2 cellular contexts compared by ENCODE assay signal in the genomic region with DNA sequence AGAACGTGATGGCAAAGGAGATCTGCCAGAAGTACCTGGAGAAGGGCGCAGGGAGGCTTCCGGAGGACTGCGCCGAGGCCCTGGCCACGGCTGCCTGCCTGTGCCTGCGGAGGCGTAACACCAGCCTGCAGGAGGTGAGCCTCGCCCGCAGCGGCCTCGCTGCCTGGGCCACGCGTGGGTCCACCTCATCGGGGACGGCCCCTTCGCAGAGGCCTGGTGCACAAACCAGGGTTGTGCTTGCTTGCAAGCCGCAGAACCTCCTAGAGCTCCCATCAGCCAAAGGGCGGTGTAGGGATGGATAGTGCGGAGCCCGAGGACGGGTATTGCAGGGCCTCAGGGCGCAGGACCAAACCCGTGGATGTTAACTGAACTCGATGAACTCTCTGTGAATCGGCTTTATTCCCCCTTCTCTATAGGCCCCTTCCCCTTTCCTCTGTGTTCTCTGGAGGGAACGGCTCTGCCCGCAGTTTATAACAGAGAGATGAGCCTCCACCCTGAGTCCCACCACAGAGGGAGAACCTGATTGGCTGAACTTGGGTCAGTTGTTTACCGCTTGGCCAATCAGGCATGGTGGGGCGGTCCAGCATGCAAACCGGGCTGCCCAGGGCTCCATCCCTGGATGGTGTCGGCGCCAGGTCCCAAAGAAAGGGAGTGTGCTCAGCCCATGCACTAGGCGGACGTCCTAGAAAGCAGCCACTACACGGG.
TF ChIP-seq lines count a peak whose summit lies in the region.

No MANE protein-coding gene starts in this region.

TF ChIP-seq in IMR-90, 13 proteins besides CTCF, POLR2A, EP300 and RAD21:
- TF ChIP-seq, protein P1, sequence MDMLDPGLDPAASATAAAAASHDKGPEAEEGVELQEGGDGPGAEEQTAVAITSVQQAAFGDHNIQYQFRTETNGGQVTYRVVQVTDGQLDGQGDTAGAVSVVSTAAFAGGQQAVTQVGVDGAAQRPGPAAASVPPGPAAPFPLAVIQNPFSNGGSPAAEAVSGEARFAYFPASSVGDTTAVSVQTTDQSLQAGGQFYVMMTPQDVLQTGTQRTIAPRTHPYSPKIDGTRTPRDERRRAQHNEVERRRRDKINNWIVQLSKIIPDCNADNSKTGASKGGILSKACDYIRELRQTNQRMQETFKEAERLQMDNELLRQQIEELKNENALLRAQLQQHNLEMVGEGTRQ (IDR thresholded peaks at IDR 0.05; ENCODE audit: low read depth, low read length): no peak
- TF ChIP-seq RFX5 (IDR thresholded peaks at IDR 0.05; ENCODE audit: low read depth, low read length) (no peak), CHD1 (IDR thresholded peaks at IDR 0.05; ENCODE audit: low read depth, low read length) (no peak), MAZ (IDR thresholded peaks at IDR 0.05; ENCODE audit: borderline replicate concordance, low read depth, low read length) (no peak), NFE2L2 (IDR thresholded peaks at IDR 0.05; ENCODE audit: low read depth, low read length) (no peak), RCOR1 (IDR thresholded peaks at IDR 0.05; ENCODE audit: insufficient replicate concordance, low read length) (no peak), BHLHE40 (IDR thresholded peaks at IDR 0.05; ENCODE audit: low read depth, low read length) (no peak), FOS (IDR thresholded peaks at IDR 0.05; ENCODE audit: low read depth, low read length) (no peak), SMC3 (IDR thresholded peaks at IDR 0.05; ENCODE audit: low read depth, low read length) (no peak), MXI1 (IDR thresholded peaks at IDR 0.05; ENCODE audit: borderline replicate concordance, low read depth, low read length) (no peak), CEBPB (IDR thresholded peaks at IDR 0.05; ENCODE audit: low read depth, low read length) (no peak), MAFK (IDR thresholded peaks at IDR 0.05; ENCODE audit: low read depth, low read length) (no peak)
- TF ChIP-seq, protein P2, sequence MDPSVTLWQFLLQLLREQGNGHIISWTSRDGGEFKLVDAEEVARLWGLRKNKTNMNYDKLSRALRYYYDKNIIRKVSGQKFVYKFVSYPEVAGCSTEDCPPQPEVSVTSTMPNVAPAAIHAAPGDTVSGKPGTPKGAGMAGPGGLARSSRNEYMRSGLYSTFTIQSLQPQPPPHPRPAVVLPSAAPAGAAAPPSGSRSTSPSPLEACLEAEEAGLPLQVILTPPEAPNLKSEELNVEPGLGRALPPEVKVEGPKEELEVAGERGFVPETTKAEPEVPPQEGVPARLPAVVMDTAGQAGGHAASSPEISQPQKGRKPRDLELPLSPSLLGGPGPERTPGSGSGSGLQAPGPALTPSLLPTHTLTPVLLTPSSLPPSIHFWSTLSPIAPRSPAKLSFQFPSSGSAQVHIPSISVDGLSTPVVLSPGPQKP (IDR thresholded peaks at IDR 0.05; ENCODE audit: borderline replicate concordance, low read depth, low read length): no peak

TF ChIP-seq in K562, 482 proteins besides CTCF, POLR2A, EP300 and RAD21 (continues in another document):
- TF ChIP-seq ZNF583 (CRISPR knock-in tag; IDR thresholded peaks at IDR 0.05) (no peak), ASH1L (IDR thresholded peaks at IDR 0.05; ENCODE audit: borderline replicate concordance, low read depth, partially characterized antibody) (peak; percentile 65), RCOR1 (IDR thresholded peaks at IDR 0.05; ENCODE audit: borderline replicate concordance in 1 of 2, low read depth in 2 of 2, low read length in 2 of 2) (peak in 1 of 2 experiments; percentile 32; a peak in 1 of 4 replicates), FOS (IDR thresholded peaks at IDR 0.05; ENCODE audit: extremely low read depth, insufficient read length) (peak; percentile 78), FOXK2 (conservative IDR thresholded peaks at IDR 0.05 in 1 of 2, IDR thresholded peaks at IDR 0.05 in 1 of 2; ENCODE audit: low read depth in 2 of 2) (0 out of 4 replicates have a peak, but pooled peaks of 1 of the 2 experiments have one; percentile 42), SPI1 (IDR thresholded peaks at IDR 0.05; ENCODE audit: borderline replicate concordance, low read depth, low read length) (0 out of 2 replicates have a peak, but pooled peaks have one; percentile 0), JUND (IDR thresholded peaks at IDR 0.05; ENCODE audit: borderline replicate concordance, low read depth, low read length) (no peak), JUND (tag; IDR thresholded peaks at IDR 0.05; ENCODE audit: borderline replicate concordance, low read depth, low read length) (no peak), HDAC2 (IDR thresholded peaks at IDR 0.05) (peak; percentile 38; the same call in 1 of the 2 replicates), ZNF239 (CRISPR knock-in tag; IDR thresholded peaks at IDR 0.05) (no peak), MTA3 (IDR thresholded peaks at IDR 0.05; ENCODE audit: borderline replicate concordance) (peak; percentile 40; the same call in 1 of the 2 replicates), RBM25 (IDR thresholded peaks at IDR 0.05; ENCODE audit: low read depth, low read length, severe bottlenecking) (peak; percentile 52), L3MBTL2 (IDR thresholded peaks at IDR 0.05) (0 out of 2 replicates have a peak, but pooled peaks have one; percentile 21), HNRNPH1 (optimal IDR thresholded peaks at IDR 0.05; ENCODE audit: low read depth, low read length) (no peak), ZNF24 (IDR thresholded peaks at IDR 0.05) (no peak), FOXM1 (IDR thresholded peaks at IDR 0.05; ENCODE audit: low read depth) (peak; percentile 78), FOXM1 (CRISPR knock-in tag; IDR thresholded peaks at IDR 0.05; ENCODE audit: low read depth) (no peak), ZNF311 (CRISPR knock-in tag; IDR thresholded peaks at IDR 0.05) (no peak), YBX1 (IDR thresholded peaks at IDR 0.05) (no peak), NCOA6 (IDR thresholded peaks at IDR 0.05) (no peak), CC2D1A (IDR thresholded peaks at IDR 0.05) (no peak), TBP (optimal IDR thresholded peaks at IDR 0.05; ENCODE audit: low read depth, low read length) (peak; percentile 55), NRF1 (conservative IDR thresholded peaks at IDR 0.05 in 1 of 2, IDR thresholded peaks at IDR 0.05 in 1 of 2) (peak; percentile 35 to 48; a peak in 2 of 4 replicates), RBBP5 (IDR thresholded peaks at IDR 0.05; ENCODE audit: borderline replicate concordance, insufficient read depth, low read length, poor library complexity, severe bottlenecking) (no peak)
- TF ChIP-seq, protein P3, sequence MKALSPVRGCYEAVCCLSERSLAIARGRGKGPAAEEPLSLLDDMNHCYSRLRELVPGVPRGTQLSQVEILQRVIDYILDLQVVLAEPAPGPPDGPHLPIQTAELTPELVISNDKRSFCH (CRISPR knock-in tag; IDR thresholded peaks at IDR 0.05): no peak
- TF ChIP-seq, protein P3 (tag; IDR thresholded peaks at IDR 0.05): no peak
- TF ChIP-seq, protein P4, sequence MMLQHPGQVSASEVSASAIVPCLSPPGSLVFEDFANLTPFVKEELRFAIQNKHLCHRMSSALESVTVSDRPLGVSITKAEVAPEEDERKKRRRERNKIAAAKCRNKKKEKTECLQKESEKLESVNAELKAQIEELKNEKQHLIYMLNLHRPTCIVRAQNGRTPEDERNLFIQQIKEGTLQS (IDR thresholded peaks at IDR 0.05): no peak
- TF ChIP-seq, protein P4 (CRISPR knock-in tag; conservative IDR thresholded peaks at IDR 0.05): no peak
- TF ChIP-seq, protein P5, sequence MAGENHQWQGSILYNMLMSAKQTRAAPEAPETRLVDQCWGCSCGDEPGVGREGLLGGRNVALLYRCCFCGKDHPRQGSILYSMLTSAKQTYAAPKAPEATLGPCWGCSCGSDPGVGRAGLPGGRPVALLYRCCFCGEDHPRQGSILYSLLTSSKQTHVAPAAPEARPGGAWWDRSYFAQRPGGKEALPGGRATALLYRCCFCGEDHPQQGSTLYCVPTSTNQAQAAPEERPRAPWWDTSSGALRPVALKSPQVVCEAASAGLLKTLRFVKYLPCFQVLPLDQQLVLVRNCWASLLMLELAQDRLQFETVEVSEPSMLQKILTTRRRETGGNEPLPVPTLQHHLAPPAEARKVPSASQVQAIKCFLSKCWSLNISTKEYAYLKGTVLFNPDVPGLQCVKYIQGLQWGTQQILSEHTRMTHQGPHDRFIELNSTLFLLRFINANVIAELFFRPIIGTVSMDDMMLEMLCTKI (IDR thresholded peaks at IDR 0.05; ENCODE audit: partially characterized antibody): no peak
- TF ChIP-seq, protein P6, sequence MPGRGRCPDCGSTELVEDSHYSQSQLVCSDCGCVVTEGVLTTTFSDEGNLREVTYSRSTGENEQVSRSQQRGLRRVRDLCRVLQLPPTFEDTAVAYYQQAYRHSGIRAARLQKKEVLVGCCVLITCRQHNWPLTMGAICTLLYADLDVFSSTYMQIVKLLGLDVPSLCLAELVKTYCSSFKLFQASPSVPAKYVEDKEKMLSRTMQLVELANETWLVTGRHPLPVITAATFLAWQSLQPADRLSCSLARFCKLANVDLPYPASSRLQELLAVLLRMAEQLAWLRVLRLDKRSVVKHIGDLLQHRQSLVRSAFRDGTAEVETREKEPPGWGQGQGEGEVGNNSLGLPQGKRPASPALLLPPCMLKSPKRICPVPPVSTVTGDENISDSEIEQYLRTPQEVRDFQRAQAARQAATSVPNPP (IDR thresholded peaks at IDR 0.05; ENCODE audit: borderline replicate concordance, insufficient read depth, insufficient read length): no peak
- TF ChIP-seq, protein P7, sequence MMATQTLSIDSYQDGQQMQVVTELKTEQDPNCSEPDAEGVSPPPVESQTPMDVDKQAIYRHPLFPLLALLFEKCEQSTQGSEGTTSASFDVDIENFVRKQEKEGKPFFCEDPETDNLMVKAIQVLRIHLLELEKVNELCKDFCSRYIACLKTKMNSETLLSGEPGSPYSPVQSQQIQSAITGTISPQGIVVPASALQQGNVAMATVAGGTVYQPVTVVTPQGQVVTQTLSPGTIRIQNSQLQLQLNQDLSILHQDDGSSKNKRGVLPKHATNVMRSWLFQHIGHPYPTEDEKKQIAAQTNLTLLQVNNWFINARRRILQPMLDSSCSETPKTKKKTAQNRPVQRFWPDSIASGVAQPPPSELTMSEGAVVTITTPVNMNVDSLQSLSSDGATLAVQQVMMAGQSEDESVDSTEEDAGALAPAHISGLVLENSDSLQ (IDR thresholded peaks at IDR 0.05): peak; percentile 71
- TF ChIP-seq, protein P8, sequence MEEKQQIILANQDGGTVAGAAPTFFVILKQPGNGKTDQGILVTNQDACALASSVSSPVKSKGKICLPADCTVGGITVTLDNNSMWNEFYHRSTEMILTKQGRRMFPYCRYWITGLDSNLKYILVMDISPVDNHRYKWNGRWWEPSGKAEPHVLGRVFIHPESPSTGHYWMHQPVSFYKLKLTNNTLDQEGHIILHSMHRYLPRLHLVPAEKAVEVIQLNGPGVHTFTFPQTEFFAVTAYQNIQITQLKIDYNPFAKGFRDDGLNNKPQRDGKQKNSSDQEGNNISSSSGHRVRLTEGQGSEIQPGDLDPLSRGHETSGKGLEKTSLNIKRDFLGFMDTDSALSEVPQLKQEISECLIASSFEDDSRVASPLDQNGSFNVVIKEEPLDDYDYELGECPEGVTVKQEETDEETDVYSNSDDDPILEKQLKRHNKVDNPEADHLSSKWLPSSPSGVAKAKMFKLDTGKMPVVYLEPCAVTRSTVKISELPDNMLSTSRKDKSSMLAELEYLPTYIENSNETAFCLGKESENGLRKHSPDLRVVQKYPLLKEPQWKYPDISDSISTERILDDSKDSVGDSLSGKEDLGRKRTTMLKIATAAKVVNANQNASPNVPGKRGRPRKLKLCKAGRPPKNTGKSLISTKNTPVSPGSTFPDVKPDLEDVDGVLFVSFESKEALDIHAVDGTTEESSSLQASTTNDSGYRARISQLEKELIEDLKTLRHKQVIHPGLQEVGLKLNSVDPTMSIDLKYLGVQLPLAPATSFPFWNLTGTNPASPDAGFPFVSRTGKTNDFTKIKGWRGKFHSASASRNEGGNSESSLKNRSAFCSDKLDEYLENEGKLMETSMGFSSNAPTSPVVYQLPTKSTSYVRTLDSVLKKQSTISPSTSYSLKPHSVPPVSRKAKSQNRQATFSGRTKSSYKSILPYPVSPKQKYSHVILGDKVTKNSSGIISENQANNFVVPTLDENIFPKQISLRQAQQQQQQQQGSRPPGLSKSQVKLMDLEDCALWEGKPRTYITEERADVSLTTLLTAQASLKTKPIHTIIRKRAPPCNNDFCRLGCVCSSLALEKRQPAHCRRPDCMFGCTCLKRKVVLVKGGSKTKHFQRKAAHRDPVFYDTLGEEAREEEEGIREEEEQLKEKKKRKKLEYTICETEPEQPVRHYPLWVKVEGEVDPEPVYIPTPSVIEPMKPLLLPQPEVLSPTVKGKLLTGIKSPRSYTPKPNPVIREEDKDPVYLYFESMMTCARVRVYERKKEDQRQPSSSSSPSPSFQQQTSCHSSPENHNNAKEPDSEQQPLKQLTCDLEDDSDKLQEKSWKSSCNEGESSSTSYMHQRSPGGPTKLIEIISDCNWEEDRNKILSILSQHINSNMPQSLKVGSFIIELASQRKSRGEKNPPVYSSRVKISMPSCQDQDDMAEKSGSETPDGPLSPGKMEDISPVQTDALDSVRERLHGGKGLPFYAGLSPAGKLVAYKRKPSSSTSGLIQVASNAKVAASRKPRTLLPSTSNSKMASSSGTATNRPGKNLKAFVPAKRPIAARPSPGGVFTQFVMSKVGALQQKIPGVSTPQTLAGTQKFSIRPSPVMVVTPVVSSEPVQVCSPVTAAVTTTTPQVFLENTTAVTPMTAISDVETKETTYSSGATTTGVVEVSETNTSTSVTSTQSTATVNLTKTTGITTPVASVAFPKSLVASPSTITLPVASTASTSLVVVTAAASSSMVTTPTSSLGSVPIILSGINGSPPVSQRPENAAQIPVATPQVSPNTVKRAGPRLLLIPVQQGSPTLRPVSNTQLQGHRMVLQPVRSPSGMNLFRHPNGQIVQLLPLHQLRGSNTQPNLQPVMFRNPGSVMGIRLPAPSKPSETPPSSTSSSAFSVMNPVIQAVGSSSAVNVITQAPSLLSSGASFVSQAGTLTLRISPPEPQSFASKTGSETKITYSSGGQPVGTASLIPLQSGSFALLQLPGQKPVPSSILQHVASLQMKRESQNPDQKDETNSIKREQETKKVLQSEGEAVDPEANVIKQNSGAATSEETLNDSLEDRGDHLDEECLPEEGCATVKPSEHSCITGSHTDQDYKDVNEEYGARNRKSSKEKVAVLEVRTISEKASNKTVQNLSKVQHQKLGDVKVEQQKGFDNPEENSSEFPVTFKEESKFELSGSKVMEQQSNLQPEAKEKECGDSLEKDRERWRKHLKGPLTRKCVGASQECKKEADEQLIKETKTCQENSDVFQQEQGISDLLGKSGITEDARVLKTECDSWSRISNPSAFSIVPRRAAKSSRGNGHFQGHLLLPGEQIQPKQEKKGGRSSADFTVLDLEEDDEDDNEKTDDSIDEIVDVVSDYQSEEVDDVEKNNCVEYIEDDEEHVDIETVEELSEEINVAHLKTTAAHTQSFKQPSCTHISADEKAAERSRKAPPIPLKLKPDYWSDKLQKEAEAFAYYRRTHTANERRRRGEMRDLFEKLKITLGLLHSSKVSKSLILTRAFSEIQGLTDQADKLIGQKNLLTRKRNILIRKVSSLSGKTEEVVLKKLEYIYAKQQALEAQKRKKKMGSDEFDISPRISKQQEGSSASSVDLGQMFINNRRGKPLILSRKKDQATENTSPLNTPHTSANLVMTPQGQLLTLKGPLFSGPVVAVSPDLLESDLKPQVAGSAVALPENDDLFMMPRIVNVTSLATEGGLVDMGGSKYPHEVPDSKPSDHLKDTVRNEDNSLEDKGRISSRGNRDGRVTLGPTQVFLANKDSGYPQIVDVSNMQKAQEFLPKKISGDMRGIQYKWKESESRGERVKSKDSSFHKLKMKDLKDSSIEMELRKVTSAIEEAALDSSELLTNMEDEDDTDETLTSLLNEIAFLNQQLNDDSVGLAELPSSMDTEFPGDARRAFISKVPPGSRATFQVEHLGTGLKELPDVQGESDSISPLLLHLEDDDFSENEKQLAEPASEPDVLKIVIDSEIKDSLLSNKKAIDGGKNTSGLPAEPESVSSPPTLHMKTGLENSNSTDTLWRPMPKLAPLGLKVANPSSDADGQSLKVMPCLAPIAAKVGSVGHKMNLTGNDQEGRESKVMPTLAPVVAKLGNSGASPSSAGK (IDR thresholded peaks at IDR 0.05): no peak
